10 cellular contexts compared by ENCODE assay signal in genomic region chr19:48290341-48290922, GRCh38. TPM values are rescaled to one million over a fixed set of nuclear protein-coding genes. Genes with fewer than 3 reads are reported as not detected.
DNase-seq lines count a peak whose midpoint lies in the region; ATAC-seq and TF ChIP-seq lines count a peak whose summit lies in the region.
"Had no signal": no experiment of that assay in that cellular context is flagged by ENCODE, and none has a peak within 500 bp of the region (broad histone marks: within the 10 kb centered on the region; RNA-seq: fewer than 3 reads in every experiment).

No MANE protein-coding gene starts in this region.

- POLR2A ChIA-PET in PC-3 (lab: Charles Lee; ENCODE audit: unreplicated experiment): no interaction called here

- BruUV-seq in PC-3 (replicated peaks; lab: Mats Ljungman, UMichigan): no TSS peak

- peaks cover under 1% of the 10 kb centered on the region for H3K4me1 Mint-ChIP-seq in endothelial cell (ENCODE audit: unreplicated experiment)
- peaks cover 8% of the 10 kb centered on the region for H3K4me1 Mint-ChIP-seq in neural crest cell

- in situ Hi-C loops in KBM-7 (cut with MboI; ENCODE audit: low pct_unique_long_range_greater_than_20kb, low sequenced_read_pairs): no loop called here

- no peaks in the 10 kb centered on the region for H4K20me1 ChIP-seq in PC-3 (ENCODE audit: low read length)

- H3K4me1 ChIP-seq in PC-3 (ENCODE audit: insufficient read depth, low read length): peaks cover 5% of the 10 kb centered on the region

- H3K4me2 ChIP-seq in PC-3 (ENCODE audit: low read length): peak overlapping the region; percentile 90

- DNase-seq in Daoy (ENCODE audit: low read depth): peak; percentile 71
- DNase-seq in PC-3: no peak
- peak; percentile 61 for DNase-seq in endothelial cell (ENCODE audit: low spot score)
- DNase-seq in neural crest cell (ENCODE audit: low read depth, low spot score): peak; percentile 42
- no peak for DNase-seq in mesenteric fat pad (ENCODE audit: low spot score)
- no peak for DNase-seq in activated CD4-positive, alpha-beta T cell treated with anti-CD3 and anti-CD28 coated beads for 48 hours
- no peak for DNase-seq in NK-92 (lab: John Stamatoyannopoulos, UW; ENCODE audit: unreplicated experiment)
- no peak for DNase-seq in KBM-7

- H3K27ac Mint-ChIP-seq in endothelial cell (ENCODE audit: unreplicated experiment) (peak overlapping the region; percentile 24), neural crest cell (ENCODE audit: unreplicated experiment) (no peak overlapping the region)

- peak overlapping the region; percentile 63; the same call in 1 of the 2 replicates for H3K4me3 ChIP-seq in PC-3 (ENCODE audit: low read length)

- peak overlapping the region; percentile 74 for H3K4me3 Mint-ChIP-seq in endothelial cell (ENCODE audit: unreplicated experiment)
- peak overlapping the region; percentile 87 for H3K4me3 Mint-ChIP-seq in neural crest cell

- H3K9me3 ChIP-seq in PC-3 (ENCODE audit: low read length): no peaks in the 10 kb centered on the region

- H3K27me3 ChIP-seq in PC-3 (ENCODE audit: low read length): no peaks in the 10 kb centered on the region
- H3K27me3 ChIP-seq: right lobe of liver had no signal

- no peak overlapping the region for H3K27ac ChIP-seq in PC-3 (ENCODE audit: low read length)
- H3K27ac ChIP-seq: right lobe of liver had no signal

- TF ChIP-seq CTCF in PC-3 (conservative IDR thresholded peaks at IDR 0.05; ENCODE audit: low read depth, low read length) (no peak), endothelial cell (IDR thresholded peaks at IDR 0.05; ENCODE audit: unreplicated experiment) (no peak), neural crest cell (conservative IDR thresholded peaks at IDR 0.05) (no peak)

- intact Hi-C loops in PC-3 (cut with micrococcal nuclease): no loop called here

- no peak overlapping the region for H3K9ac ChIP-seq in PC-3 (ENCODE audit: low read length)

- peak overlapping the region; percentile 90 for H2AFZ ChIP-seq in PC-3 (ENCODE audit: low read length)

- peaks cover 7% of the 10 kb centered on the region for H3K27me3 Mint-ChIP-seq in endothelial cell (ENCODE audit: unreplicated experiment)
- H3K27me3 Mint-ChIP-seq in neural crest cell (ENCODE audit: low read depth): peaks cover 8% of the 10 kb centered on the region

- H3K36me3 Mint-ChIP-seq in endothelial cell (ENCODE audit: low read depth, unreplicated experiment) (peaks cover 21% of the 10 kb centered on the region), neural crest cell (ENCODE audit: low read depth) (peaks cover 23% of the 10 kb centered on the region)

- no peaks in the 10 kb centered on the region for H3K9me2 ChIP-seq in PC-3 (replicated peaks; ENCODE audit: low read length)

- CTCF ChIA-PET in PC-3 (lab: Charles Lee): no interaction called here

- H3K9me3 Mint-ChIP-seq in endothelial cell (ENCODE audit: unreplicated experiment) (no peaks in the 10 kb centered on the region), neural crest cell (no peaks in the 10 kb centered on the region)

- no peaks in the 10 kb centered on the region for H3F3A ChIP-seq in PC-3 (ENCODE audit: low read length, unreplicated experiment)

- no peaks in the 10 kb centered on the region for H3K79me2 ChIP-seq in PC-3 (ENCODE audit: low read length)

- no peaks in the 10 kb centered on the region; the same call in 1 of the 2 replicates for H3K36me3 ChIP-seq in PC-3 (ENCODE audit: low read depth, low read length)
- H3K36me3 ChIP-seq: right lobe of liver had no signal

- no peak for ATAC-seq in PC-3

RNA-seq across cellular contexts. Expression of gene ZNF114, which starts 20.6 kb away (rescaled TPM):
- total RNA-seq in Daoy (2014; rRNA removed; shearing (Covaris generic)): 0.54 and 1.2 TPM in 2 replicates
- total RNA-seq in PC-3 (2014; rRNA removed) (0.29 and 0.40 TPM in 2 replicates), endothelial cell (ENCODE audit: unreplicated experiment) (12.2 TPM), neural crest cell (9.8 and 11.2 TPM in 2 replicates), mesenteric fat pad (0.87 TPM)
- total RNA-seq: LHCN-M2 had no signal

RNA-seq across cellular contexts. Expression of gene CARD8, which starts 34.7 kb away (rescaled TPM):
- total RNA-seq in Daoy (2014; rRNA removed; shearing (Covaris generic)): 13.2 and 14.2 TPM in 2 replicates
- 6.8 and 8.7 TPM in 2 replicates for total RNA-seq in PC-3 (2014; rRNA removed)
- 210 TPM for total RNA-seq in endothelial cell (ENCODE audit: unreplicated experiment)
- 65.8 and 73.8 TPM in 2 replicates for total RNA-seq in neural crest cell
- 57.6 TPM for total RNA-seq in mesenteric fat pad

RNA-seq across cellular contexts. Expression of gene EMP3, which starts 34.9 kb away (rescaled TPM):
- total RNA-seq in Daoy (2014; rRNA removed; shearing (Covaris generic)): 36.2 and 54.6 TPM in 2 replicates
- 31.9 and 38.1 TPM in 2 replicates for total RNA-seq in PC-3 (2014; rRNA removed)
- 10.0 TPM for total RNA-seq in endothelial cell (ENCODE audit: unreplicated experiment)
- 27.4 and 30.5 TPM in 2 replicates for total RNA-seq in neural crest cell
- 91.4 TPM for total RNA-seq in mesenteric fat pad

Comparison
In these comparisons a context has a peak if more than half of its experiments do, and no peak if none do; other contexts are left out.
1. DNase-seq: peak in Daoy (single experiment), endothelial cell (single experiment) and neural crest cell (single experiment); none in PC-3 (single experiment), mesenteric fat pad (single experiment), activated CD4-positive, alpha-beta T cell treated with anti-CD3 and anti-CD28 coated beads for 48 hours (single experiment), NK-92 (single experiment) and KBM-7 (single experiment).